Comparison of ENCODE assay signal across 18 cellular contexts in the genomic region with DNA sequence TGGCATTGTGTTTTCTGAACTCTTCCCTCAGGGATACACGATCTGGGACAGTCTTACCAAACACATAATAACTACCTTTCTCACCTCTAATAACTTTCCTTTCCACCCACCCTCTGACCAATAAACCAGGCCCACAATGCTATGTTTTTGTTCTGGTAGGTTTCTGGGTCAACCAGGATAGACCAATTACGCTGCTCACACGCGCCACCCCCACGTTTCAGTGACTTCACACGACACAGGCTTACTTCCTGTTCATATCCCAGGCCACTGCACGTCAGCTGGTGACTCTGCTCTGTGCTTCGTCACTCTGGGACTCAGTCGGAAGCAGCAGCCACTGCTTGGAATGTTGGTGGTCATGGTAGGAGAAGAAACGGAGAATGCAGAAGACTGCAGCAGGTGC. TPM values are rescaled to one million over a fixed set of nuclear protein-coding genes. Genes with fewer than 3 reads are reported as not detected.
A peak's percentile ranks its signal among the peaks of the same experiment; 100 is the strongest.
DNase-seq lines count a peak whose midpoint lies in the region; ATAC-seq and TF ChIP-seq lines count a peak whose summit lies in the region.
"Had no signal": no experiment of that assay in that cellular context is flagged by ENCODE, and none has a peak within 500 bp of the region (broad histone marks: within the 10 kb centered on the region; RNA-seq: fewer than 3 reads in every experiment).

No MANE protein-coding gene starts in this region.

- H3K18ac ChIP-seq in mesenchymal stem cell (ENCODE audit: low read depth in 1 of 2, low read length in 2 of 2) (no peak overlapping the region), neuronal stem cell (ENCODE audit: low read length) (no peak overlapping the region)

- H3K4me3 Mint-ChIP-seq in CD4-positive, alpha-beta T cell = peak overlapping the region; percentile 32
- no peak overlapping the region for H3K4me3 Mint-ChIP-seq in activated CD4-positive, alpha-beta memory T cell treated with anti-CD3 and anti-CD28 coated beads, Interleukin-2, amount 10 ng/mL, durations not matched to agents 7 days and 5 days
- H3K4me3 Mint-ChIP-seq: activated naive CD4-positive, alpha-beta T cell treated with anti-CD3 and anti-CD28 coated beads, Interleukin-2, amount 50 U/mL, for 24 hours; mesothelial cell of epicardium had no signal

- peaks cover 6% of the 10 kb centered on the region for H3K4me1 Mint-ChIP-seq in CD4-positive, alpha-beta T cell (ENCODE audit: low read depth)
- peaks cover 7% of the 10 kb centered on the region for H3K4me1 Mint-ChIP-seq in activated CD4-positive, alpha-beta memory T cell treated with anti-CD3 and anti-CD28 coated beads, Interleukin-2, amount 10 ng/mL, durations not matched to agents 7 days and 5 days

- H4K8ac ChIP-seq in mesenchymal stem cell (ENCODE audit: low read length) (no peak overlapping the region), neuronal stem cell (ENCODE audit: low read depth, low read length) (no peak overlapping the region)

- no peak overlapping the region for H3K23ac ChIP-seq in mesenchymal stem cell (ENCODE audit: low read length in 2 of 2)
- H3K23ac ChIP-seq in neuronal stem cell (ENCODE audit: low read depth, low read length, poor library complexity) = no peak overlapping the region

- no peak overlapping the region for H3K4me3 ChIP-seq in mesenchymal stem cell (ENCODE audit: insufficient read depth in 1 of 2, low read depth in 1 of 2, low read length in 2 of 2)
- no peak overlapping the region for H3K4me3 ChIP-seq in neuronal stem cell (ENCODE audit: low read length in 2 of 2)
- no peak overlapping the region for H3K4me3 ChIP-seq in ascending aorta
- H3K4me3 ChIP-seq: gastroesophageal sphincter had no signal

- no peaks in the 10 kb centered on the region for H3K36me3 Mint-ChIP-seq in CD4-positive, alpha-beta T cell (ENCODE audit: low read depth)
- no peaks in the 10 kb centered on the region for H3K36me3 Mint-ChIP-seq in activated CD4-positive, alpha-beta memory T cell treated with anti-CD3 and anti-CD28 coated beads, Interleukin-2, amount 10 ng/mL, durations not matched to agents 7 days and 5 days (ENCODE audit: low read depth)
- H3K36me3 Mint-ChIP-seq: activated naive CD4-positive, alpha-beta T cell treated with anti-CD3 and anti-CD28 coated beads, Interleukin-2, amount 50 U/mL, for 24 hours; mesothelial cell of epicardium had no signal

- 34% methylated on average over 10 of the region's 10 CpGs for WGBS in mesenchymal stem cell
- no CpG with 5 or more reads among the region's 10 CpGs for WGBS in neuronal stem cell (ENCODE audit: extremely low coverage in 2 of 2, insufficient read length in 2 of 2, insufficient replicate concordance in 1 of 2), 2 donors

- no peaks in the 10 kb centered on the region for H3K9me3 Mint-ChIP-seq in CD4-positive, alpha-beta T cell
- H3K9me3 Mint-ChIP-seq in activated CD4-positive, alpha-beta memory T cell treated with anti-CD3 and anti-CD28 coated beads, Interleukin-2, amount 10 ng/mL, durations not matched to agents 7 days and 5 days = no peaks in the 10 kb centered on the region
- H3K9me3 Mint-ChIP-seq: activated naive CD4-positive, alpha-beta T cell treated with anti-CD3 and anti-CD28 coated beads, Interleukin-2, amount 50 U/mL, for 24 hours had no signal

- H3K36me3 ChIP-seq in mesenchymal stem cell (ENCODE audit: control insufficient read depth in 1 of 2, insufficient read depth in 2 of 2, low read depth in 1 of 2, low read length in 2 of 2) (no peaks in the 10 kb centered on the region), neuronal stem cell (replicated peaks in 1 of 2; ENCODE audit: control insufficient read depth in 2 of 2, insufficient read depth in 2 of 2, low read length in 2 of 2) (no peaks in the 10 kb centered on the region), ascending aorta (no peaks in the 10 kb centered on the region)
- H3K36me3 ChIP-seq: gastroesophageal sphincter had no signal

- H3K4me1 ChIP-seq in mesenchymal stem cell (ENCODE audit: control insufficient read depth, insufficient read depth, low read depth, low read length) = no peaks in the 10 kb centered on the region
- no peaks in the 10 kb centered on the region for H3K4me1 ChIP-seq in neuronal stem cell (ENCODE audit: control insufficient read depth in 2 of 2, insufficient read depth in 1 of 2, low read depth in 1 of 2, low read length in 2 of 2)
- no peaks in the 10 kb centered on the region for H3K4me1 ChIP-seq in ascending aorta
- H3K4me1 ChIP-seq: gastroesophageal sphincter had no signal

- H2BK5ac ChIP-seq in mesenchymal stem cell (ENCODE audit: low read depth, low read length, poor library complexity, severe bottlenecking) = no peak overlapping the region
- no peak overlapping the region for H2BK5ac ChIP-seq in neuronal stem cell (ENCODE audit: low read length)

- H3K27ac ChIP-seq in CD4-positive, alpha-beta T cell (ENCODE audit: low read depth, low read length) = no peak overlapping the region
- H3K27ac ChIP-seq in mesenchymal stem cell (ENCODE audit: low read length, poor library complexity, severe bottlenecking) (no peak overlapping the region), neuronal stem cell (replicated peaks; ENCODE audit: low read length) (no peak overlapping the region), ascending aorta (no peak overlapping the region)
- H3K27ac ChIP-seq: gastroesophageal sphincter, RWPE1 had no signal

- H3K9ac ChIP-seq in mesenchymal stem cell (ENCODE audit: low read length) (no peak overlapping the region), neuronal stem cell (ENCODE audit: low read depth, low read length, poor library complexity) (no peak overlapping the region)

- H3K79me1 ChIP-seq in mesenchymal stem cell (replicated peaks; ENCODE audit: low read length, poor library complexity, severe bottlenecking) (no peaks in the 10 kb centered on the region), neuronal stem cell (ENCODE audit: low read depth, low read length) (no peaks in the 10 kb centered on the region)

- peaks cover 37% of the 10 kb centered on the region for H3K27me3 Mint-ChIP-seq in CD4-positive, alpha-beta T cell
- peaks cover 17% of the 10 kb centered on the region for H3K27me3 Mint-ChIP-seq in activated CD4-positive, alpha-beta memory T cell treated with anti-CD3 and anti-CD28 coated beads, Interleukin-2, amount 10 ng/mL, durations not matched to agents 7 days and 5 days

- CTCF ChIA-PET in CD4-positive, alpha-beta T cell (lab: Charles Lee) = no interaction called here
- CTCF ChIA-PET in activated CD4-positive, alpha-beta memory T cell treated with anti-CD3 and anti-CD28 coated beads, Interleukin-2, amount 10 ng/mL, durations not matched to agents 7 days and 5 days (lab: Charles Lee) = interaction anchor here (1.2 to 1.5 kb wide), 2 partner anchors 25 to 34 kb away, joined by 3 to 6 read pairs; no protein-coding TSS in a partner anchor

- no peak overlapping the region for H2BK15ac ChIP-seq in mesenchymal stem cell (ENCODE audit: low read depth, poor library complexity, severe bottlenecking)
- H2BK15ac ChIP-seq in neuronal stem cell (ENCODE audit: low read length) = no peak overlapping the region

- TF ChIP-seq CTCF in CD4-positive, alpha-beta T cell (IDR thresholded peaks at IDR 0.05) = no peak
- no peak for TF ChIP-seq CTCF in ascending aorta (IDR thresholded peaks at IDR 0.05)

- H2BK12ac ChIP-seq in mesenchymal stem cell (ENCODE audit: low read length in 2 of 2) (no peak overlapping the region), neuronal stem cell (ENCODE audit: low read length) (no peak overlapping the region)

- peaks cover 3% of the 10 kb centered on the region for H3K27me3 ChIP-seq in CD4-positive, alpha-beta T cell (ENCODE audit: control insufficient read depth, insufficient read depth, low read length)
- peaks cover 42 to 48% of the 10 kb centered on the region in 2 experiments for H3K27me3 ChIP-seq in mesenchymal stem cell (ENCODE audit: control insufficient read depth in 1 of 2, insufficient read depth in 1 of 2, low read length in 2 of 2)
- peaks cover 0 to 9% (median 2%) of the 10 kb centered on the region in 3 experiments for H3K27me3 ChIP-seq in neuronal stem cell (ENCODE audit: control insufficient read depth in 3 of 3, insufficient read depth in 3 of 3, low read depth in 1 of 3, low read length in 3 of 3)
- no peaks in the 10 kb centered on the region for H3K27me3 ChIP-seq in ascending aorta

- peak overlapping the region; percentile 1 for H3K27ac Mint-ChIP-seq in CD4-positive, alpha-beta T cell
- H3K27ac Mint-ChIP-seq in activated CD4-positive, alpha-beta memory T cell treated with anti-CD3 and anti-CD28 coated beads, Interleukin-2, amount 10 ng/mL, durations not matched to agents 7 days and 5 days = no peak overlapping the region
- H3K27ac Mint-ChIP-seq: activated naive CD4-positive, alpha-beta T cell treated with anti-CD3 and anti-CD28 coated beads, Interleukin-2, amount 50 U/mL, for 24 hours; mesothelial cell of epicardium had no signal

- H2BK120ac ChIP-seq in mesenchymal stem cell (ENCODE audit: low read depth, low read length) = no peak overlapping the region
- no peak overlapping the region for H2BK120ac ChIP-seq in neuronal stem cell (ENCODE audit: low read depth, low read length)

- ATAC-seq in CD4-positive, alpha-beta T cell (ENCODE audit: poor library complexity) = peak; percentile 88
- ATAC-seq: gastroesophageal sphincter had no signal

- intact Hi-C loops in CD4-positive, alpha-beta T cell (cut with DNase I, micrococcal nuclease) = no loop called here
- intact Hi-C loops in ascending aorta (cut with DNase I) = no loop called here

- H3K14ac ChIP-seq in mesenchymal stem cell (ENCODE audit: low read length in 2 of 2) = no peak overlapping the region
- H3K14ac ChIP-seq in neuronal stem cell (ENCODE audit: low read length) = no peak overlapping the region

- peak in 1 of 10 experiments; percentile 16 for DNase-seq in CD4-positive, alpha-beta T cell
- DNase-seq in ELR (ENCODE audit: low read depth) = peak; percentile 24
- DNase-seq in activated CD4-positive, alpha-beta memory T cell treated with anti-CD3 and anti-CD28 coated beads, Interleukin-2, amount 10 ng/mL, durations not matched to agents 7 days and 5 days = peak; percentile 29
- DNase-seq in mesenchymal stem cell = peak; percentile 36
- DNase-seq in neuronal stem cell (ENCODE audit: low spot score) = no peak
- no peak for DNase-seq in activated gamma-delta T cell treated with Interleukin-2 at 50 U/mL for 16 hours
- DNase-seq in ascending aorta (ENCODE audit: low spot score in 2 of 2) = no peak
- DNase-seq: activated CD4-positive, alpha-beta T cell treated with anti-CD3 and anti-CD28 coated beads, Interleukin-2, amount 50 U/mL, for 4 hours; NCI-H2081 treated with DMSO at 0.1 percent for 48 hours; NCI-H69; nucleus accumbens; small intestine had no signal

- H2AFZ ChIP-seq in mesenchymal stem cell (ENCODE audit: low read depth, low read length) = no peak overlapping the region
- H2AFZ ChIP-seq in neuronal stem cell (ENCODE audit: low read length) = no peak overlapping the region

- H3K4me2 ChIP-seq in mesenchymal stem cell (ENCODE audit: low read length, poor library complexity, severe bottlenecking) (no peak overlapping the region), neuronal stem cell (ENCODE audit: insufficient read depth, low read length, poor library complexity, severe bottlenecking) (no peak overlapping the region)

- POLR2A ChIA-PET in CD4-positive, alpha-beta T cell (lab: Charles Lee) = interaction anchor here (0.7 kb wide), 1 partner anchor 30 kb away, joined by 3 read pairs; no protein-coding TSS in a partner anchor
- POLR2A ChIA-PET in activated CD4-positive, alpha-beta memory T cell treated with anti-CD3 and anti-CD28 coated beads, Interleukin-2, amount 10 ng/mL, durations not matched to agents 7 days and 5 days (lab: Charles Lee) = no interaction called here

- H3K4ac ChIP-seq in mesenchymal stem cell (ENCODE audit: low read depth in 1 of 2, low read length in 2 of 2) (no peak overlapping the region), neuronal stem cell (ENCODE audit: low read length) (no peak overlapping the region)

- H2AK5ac ChIP-seq in mesenchymal stem cell (ENCODE audit: low read length, severe bottlenecking) (no peak overlapping the region), neuronal stem cell (ENCODE audit: low read depth, low read length) (no peak overlapping the region)

- H4K91ac ChIP-seq in mesenchymal stem cell (ENCODE audit: low read length) (no peak overlapping the region), neuronal stem cell (ENCODE audit: low read depth, low read length, poor library complexity) (no peak overlapping the region)

- no peaks in the 10 kb centered on the region for H3K9me3 ChIP-seq in CD4-positive, alpha-beta T cell (ENCODE audit: control insufficient read depth, low read length)
- H3K9me3 ChIP-seq in mesenchymal stem cell (ENCODE audit: control insufficient read depth, low read length) (no peaks in the 10 kb centered on the region), neuronal stem cell (replicated peaks in 1 of 2; ENCODE audit: control insufficient read depth in 2 of 2, insufficient read depth in 1 of 2, low read depth in 1 of 2, low read length in 2 of 2) (no peaks in the 10 kb centered on the region), ascending aorta (no peaks in the 10 kb centered on the region)
- H3K9me3 ChIP-seq: gastroesophageal sphincter had no signal

RNA-seq across cellular contexts. Expression of gene KRTAP5-4, which starts 2.5 kb away (rescaled TPM):
- not detected for total RNA-seq in CD4-positive, alpha-beta T cell
- total RNA-seq in activated CD4-positive, alpha-beta memory T cell treated with anti-CD3 and anti-CD28 coated beads, Interleukin-2, amount 10 ng/mL, durations not matched to agents 7 days and 5 days = not detected
- not detected for polyA plus RNA-seq in mesenchymal stem cell (2013, experiment 1 of 2)
- not detected for polyA plus RNA-seq in mesenchymal stem cell (2013, experiment 2 of 2)
- not detected for polyA plus RNA-seq in neuronal stem cell (2013, experiment 1 of 2)
- polyA plus RNA-seq in neuronal stem cell (2013, experiment 2 of 2) = not detected
- not detected for total RNA-seq in ascending aorta
- total RNA-seq: gastroesophageal sphincter, mesothelial cell of epicardium had no signal
- polyA plus RNA-seq: BJ, small intestine had no signal

RNA-seq across cellular contexts. Expression of gene KRTAP5-5, which starts 10.1 kb away (rescaled TPM):
- total RNA-seq in CD4-positive, alpha-beta T cell = not detected
- total RNA-seq in activated CD4-positive, alpha-beta memory T cell treated with anti-CD3 and anti-CD28 coated beads, Interleukin-2, amount 10 ng/mL, durations not matched to agents 7 days and 5 days = not detected
- not detected for polyA plus RNA-seq in mesenchymal stem cell (2013, experiment 1 of 2)
- polyA plus RNA-seq in mesenchymal stem cell (2013, experiment 2 of 2) = not detected
- not detected for polyA plus RNA-seq in neuronal stem cell (2013, experiment 1 of 2)
- polyA plus RNA-seq in neuronal stem cell (2013, experiment 2 of 2) = not detected
- not detected for total RNA-seq in ascending aorta
- total RNA-seq: gastroesophageal sphincter, mesothelial cell of epicardium, temporal lobe had no signal
- polyA plus RNA-seq: BJ, small intestine had no signal

RNA-seq across cellular contexts. Expression of gene KRTAP5-3, which starts 11.2 kb away (rescaled TPM):
- not detected for total RNA-seq in CD4-positive, alpha-beta T cell
- total RNA-seq in activated CD4-positive, alpha-beta memory T cell treated with anti-CD3 and anti-CD28 coated beads, Interleukin-2, amount 10 ng/mL, durations not matched to agents 7 days and 5 days = not detected
- not detected for polyA plus RNA-seq in mesenchymal stem cell (2013, experiment 1 of 2)
- polyA plus RNA-seq in mesenchymal stem cell (2013, experiment 2 of 2) = not detected
- polyA plus RNA-seq in neuronal stem cell (2013, experiment 1 of 2) = not detected
- polyA plus RNA-seq in neuronal stem cell (2013, experiment 2 of 2) = not detected
- total RNA-seq in ascending aorta = not detected
- total RNA-seq: gastroesophageal sphincter, mesothelial cell of epicardium, temporal lobe had no signal
- polyA plus RNA-seq: BJ, small intestine had no signal

RNA-seq across cellular contexts. Expression of gene KRTAP5-2, which starts 21.4 kb away (rescaled TPM):
- total RNA-seq in CD4-positive, alpha-beta T cell = not detected
- total RNA-seq in activated CD4-positive, alpha-beta memory T cell treated with anti-CD3 and anti-CD28 coated beads, Interleukin-2, amount 10 ng/mL, durations not matched to agents 7 days and 5 days = not detected
- polyA plus RNA-seq in mesenchymal stem cell (2013, experiment 1 of 2) = not detected
- not detected for polyA plus RNA-seq in mesenchymal stem cell (2013, experiment 2 of 2)
- not detected for polyA plus RNA-seq in neuronal stem cell (2013, experiment 1 of 2)
- polyA plus RNA-seq in neuronal stem cell (2013, experiment 2 of 2) = not detected
- total RNA-seq in ascending aorta = not detected
- total RNA-seq: gastroesophageal sphincter, mesothelial cell of epicardium, temporal lobe had no signal
- polyA plus RNA-seq: BJ had no signal

RNA-seq across cellular contexts. Expression of gene KRTAP5-1, which starts 34.4 kb away (rescaled TPM):
- total RNA-seq in CD4-positive, alpha-beta T cell = not detected
- total RNA-seq in activated CD4-positive, alpha-beta memory T cell treated with anti-CD3 and anti-CD28 coated beads, Interleukin-2, amount 10 ng/mL, durations not matched to agents 7 days and 5 days = not detected
- not detected for polyA plus RNA-seq in mesenchymal stem cell (2013, experiment 1 of 2)
- not detected for polyA plus RNA-seq in mesenchymal stem cell (2013, experiment 2 of 2)
- polyA plus RNA-seq in neuronal stem cell (2013, experiment 1 of 2) = not detected
- polyA plus RNA-seq in neuronal stem cell (2013, experiment 2 of 2) = not detected
- not detected for total RNA-seq in ascending aorta
- total RNA-seq: gastroesophageal sphincter, mesothelial cell of epicardium, temporal lobe had no signal
- polyA plus RNA-seq: BJ, small intestine had no signal

Comparison
In these comparisons a context has a peak if more than half of its experiments do, and no peak if none do; other contexts are left out.
1. DNase-seq: peak in ELR (single experiment), activated CD4-positive, alpha-beta memory T cell treated with anti-CD3 and anti-CD28 coated beads, Interleukin-2, amount 10 ng/mL, durations not matched to agents 7 days and 5 days (single experiment) and mesenchymal stem cell (single experiment); none in neuronal stem cell (single experiment), activated gamma-delta T cell treated with Interleukin-2 at 50 U/mL for 16 hours (single experiment) and ascending aorta (0 of 2).